In genomic region chr10:43682956-43683355, GRCh38 we compare ENCODE assay signal across 9 cellular contexts.
"Had no signal": no experiment of that assay in that cellular context is flagged by ENCODE, and none has a peak within 500 bp of the region (broad histone marks: within the 10 kb centered on the region; RNA-seq: fewer than 3 reads in every experiment).

No MANE protein-coding gene starts in this region.

- ATAC-seq: heart right ventricle, right cardiac atrium had no signal

- DNase-seq: activated CD4-positive, CD25-positive, alpha-beta regulatory T cell treated with anti-CD3 and anti-CD28 coated beads, Interleukin-2, amount 50 U/mL, for 72 hours; activated effector memory CD4-positive, alpha-beta T cell treated with anti-CD3 and anti-CD28 coated beads, Interleukin-2, amount 50 U/mL, for 16 hours; adrenal gland; colonic mucosa; heart right ventricle; ovary; psoas muscle; right cardiac atrium; T-helper 9 cell had no signal
